19 cellular contexts compared by ENCODE assay signal in genomic region chr3:42734263-42734860, GRCh38. TPM values are rescaled to one million over a fixed set of nuclear protein-coding genes. Genes with fewer than 3 reads are reported as not detected.
"Had no signal": no experiment of that assay in that cellular context is flagged by ENCODE, and none has a peak within 500 bp of the region (broad histone marks: within the 10 kb centered on the region; RNA-seq: fewer than 3 reads in every experiment).

No MANE protein-coding gene starts in this region.

- H3K27ac ChIP-seq: foreskin keratinocyte, neutrophil, parathyroid adenoma, SK-N-MC had no signal

- H3K36me3 ChIP-seq: neutrophil had no signal

- DNase-seq: activated CD4-positive, CD25-positive, alpha-beta regulatory T cell treated with anti-CD3 and anti-CD28 coated beads, Interleukin-2, amount 50 U/mL, for 72 hours; activated T-cell treated with anti-CD3 and anti-CD28 coated beads, Interleukin-2, amount 50 U/mL, for 24 hours; central memory CD4-positive, alpha-beta T cell; cortex of kidney; effector memory CD4-positive, alpha-beta T cell; foreskin keratinocyte; glutamatergic neuron; mammary epithelial cell; naive thymus-derived CD8-positive, alpha-beta T cell; stimulated activated CD4-positive, alpha-beta T cell treated with anti-CD3 and anti-CD28 coated beads, Interleukin-2, amount 100 ng/mL, for 48 hours; T-cell; T-helper 9 cell had no signal

- H3K27me3 ChIP-seq: neutrophil had no signal

- H3K9me3 ChIP-seq: neutrophil had no signal

- H3K4me1 ChIP-seq: foreskin keratinocyte had no signal

- H3K4me3 ChIP-seq: SK-N-MC had no signal

- ATAC-seq: activated naive CD4-positive, alpha-beta T cell treated with anti-CD3 and anti-CD28 coated beads, Interleukin-2, amount 50 U/mL, for 72 hours; foreskin keratinocyte; naive thymus-derived CD8-positive, alpha-beta T cell; stimulated activated memory B cell treated with anti-CD40 and anti-IgM and Interleukin-4, amounts not matched to agents 10 μg/mL and 1 μg/mL and 100 μg/mL, for 72 hours; T-cell had no signal

RNA-seq across cellular contexts. Expression of gene HHATL, which starts 31.8 kb away (rescaled TPM):
- total RNA-seq: activated naive CD4-positive, alpha-beta T cell treated with anti-CD3 and anti-CD28 coated beads, Interleukin-2, amount 50 U/mL, for 72 hours; foreskin keratinocyte; mammary epithelial cell; naive thymus-derived CD8-positive, alpha-beta T cell; T-cell had no signal

RNA-seq across cellular contexts. Expression of gene CCDC13, which starts 38.7 kb away (rescaled TPM):
- total RNA-seq: skeletal muscle tissue had no signal

RNA-seq across cellular contexts. Expression of gene KLHL40, which starts 49.0 kb away (rescaled TPM):
- total RNA-seq: activated naive CD4-positive, alpha-beta T cell treated with anti-CD3 and anti-CD28 coated beads, Interleukin-2, amount 50 U/mL, for 72 hours; foreskin keratinocyte; mammary epithelial cell; mucosa of gallbladder; naive thymus-derived CD8-positive, alpha-beta T cell; T-cell had no signal
